ENCODE assay signal across 7 cellular contexts in genomic region chr3:130090681-130091080, GRCh38. TPM values are rescaled to one million over a fixed set of nuclear protein-coding genes. Genes with fewer than 3 reads are reported as not detected.
"Had no signal": no experiment of that assay in that cellular context is flagged by ENCODE, and none has a peak within 500 bp of the region (broad histone marks: within the 10 kb centered on the region; RNA-seq: fewer than 3 reads in every experiment).

No MANE protein-coding gene starts in this region.

RNA-seq across cellular contexts. Expression of gene ALG1L2, which starts 9.1 kb away (rescaled TPM):
- total RNA-seq: epithelial cell of proximal tubule, foreskin keratinocyte, left ventricle myocardium superior had no signal
- polyA plus RNA-seq: foreskin keratinocyte, lung, pancreas, right cardiac atrium, urinary bladder had no signal
